In the genomic region with DNA sequence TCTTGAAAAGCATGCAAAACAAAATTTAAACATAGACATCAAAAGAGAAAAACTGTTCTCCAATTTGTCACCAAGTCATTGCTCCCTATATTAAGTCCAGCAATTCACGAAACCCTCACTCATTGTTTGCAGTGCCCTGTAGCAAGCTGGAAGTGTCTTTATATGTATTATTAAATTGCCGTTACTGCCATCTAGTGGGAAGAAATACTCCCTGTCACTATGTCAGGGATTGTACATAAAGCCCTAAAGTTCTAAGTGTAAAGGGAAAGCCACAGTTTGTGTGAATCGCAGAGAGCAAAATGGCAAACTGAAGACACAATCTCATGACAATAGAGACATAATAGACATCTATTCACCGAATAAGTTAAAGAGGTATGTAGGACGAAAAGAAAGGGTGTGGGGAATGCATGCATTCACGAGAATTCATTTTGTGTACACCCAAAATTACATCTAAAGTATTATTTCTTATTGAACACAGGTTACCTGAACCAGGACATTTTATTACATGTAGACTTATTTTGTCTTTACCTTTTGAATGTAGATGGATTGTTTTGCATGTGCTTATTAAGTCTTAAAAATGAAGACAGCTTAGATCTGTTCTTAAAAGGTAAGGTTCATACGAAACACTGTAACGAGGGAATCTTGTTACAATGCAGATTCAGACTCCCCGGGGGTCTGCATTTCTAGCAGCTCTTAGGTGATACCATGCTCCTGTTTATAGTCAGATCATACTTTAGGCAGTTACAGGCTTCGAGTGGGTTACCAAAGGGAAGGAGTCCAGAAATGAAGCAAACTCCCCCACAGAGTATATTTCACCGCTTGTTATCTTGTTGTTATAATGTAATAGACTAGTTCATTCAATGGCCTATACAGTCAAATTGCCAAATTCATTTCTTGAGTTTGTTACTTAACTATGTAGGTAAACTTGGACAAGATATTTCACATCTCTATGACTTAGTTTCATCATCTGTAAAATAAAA, we compare ENCODE assay signal across 9 cellular contexts.
A peak's percentile ranks its signal among the peaks of the same experiment; 100 is the strongest.
DNase-seq lines count a peak whose midpoint lies in the region; ATAC-seq and TF ChIP-seq lines count a peak whose summit lies in the region.
"Had no signal": no experiment of that assay in that cellular context is flagged by ENCODE, and none has a peak within 500 bp of the region (broad histone marks: within the 10 kb centered on the region; RNA-seq: fewer than 3 reads in every experiment).

No MANE protein-coding gene starts in this region.

- peaks cover 7% of the 10 kb centered on the region for H3K79me1 ChIP-seq in mesenchymal stem cell (replicated peaks; ENCODE audit: low read length, poor library complexity, severe bottlenecking)

- H3K27ac Mint-ChIP-seq in activated CD4-positive, alpha-beta T cell treated with anti-CD3 and anti-CD28 coated beads, Interleukin-2, amount 10 ng/mL, durations not matched to agents 7 days and 5 days: no peak overlapping the region
- H3K27ac Mint-ChIP-seq in GM23338 (no peak overlapping the region), endodermal cell (no peak overlapping the region)

- H2BK120ac ChIP-seq in mesenchymal stem cell (ENCODE audit: low read depth, low read length): no peak overlapping the region

- H3K4me2 ChIP-seq in GM23338 (no peak overlapping the region), PC-9 (no peak overlapping the region), mesenchymal stem cell (ENCODE audit: low read length, poor library complexity, severe bottlenecking) (no peak overlapping the region)

- intact Hi-C loops in PC-9 (cut with micrococcal nuclease; ENCODE audit: unreplicated experiment): loop anchor here (1.0 to 5.0 kb wide), 2 partner anchors 248 to 328 kb away; no protein-coding TSS in a partner anchor

- no peaks in the 10 kb centered on the region for H4K20me1 ChIP-seq in GM23338 (replicated peaks; ENCODE audit: insufficient read depth)
- no peaks in the 10 kb centered on the region for H4K20me1 ChIP-seq in PC-9 (ENCODE audit: insufficient read depth)

- 51 to 54% methylated on average over 4 to 10 of the region's 11 CpGs for WGBS in endodermal cell (ENCODE audit: insufficient coverage in 1 of 2, insufficient read length in 1 of 2), 2 experiments
- WGBS in mesenchymal stem cell: 62% methylated on average over 4 of the region's 11 CpGs

- H3F3A ChIP-seq in GM23338 (replicated peaks; ENCODE audit: low read depth) (no peaks in the 10 kb centered on the region), PC-9 (ENCODE audit: insufficient read depth, low read depth) (no peaks in the 10 kb centered on the region)

- peak; percentile 32 for DNase-seq in activated CD4-positive, alpha-beta T cell treated with anti-CD3 and anti-CD28 coated beads, Interleukin-2, amount 10 ng/mL, durations not matched to agents 7 days and 5 days
- DNase-seq in activated CD4-positive, alpha-beta T cell treated with anti-CD3 and anti-CD28 coated beads for 48 hours: no peak
- DNase-seq in GM23338 (ENCODE audit: low spot score) (peak; percentile 81), Kasumi-1 (lab: John Stamatoyannopoulos, UW) (peak; percentile 88 to 91), PC-9 (peak in 1 of 2 experiments; percentile 1), endodermal cell (no peak), mesenchymal stem cell (peak; percentile 65)
- no peak for DNase-seq in effector memory CD4-positive, alpha-beta T cell

- no peak overlapping the region for H4K91ac ChIP-seq in mesenchymal stem cell (ENCODE audit: low read length)

- H3K9ac ChIP-seq in endodermal cell (ENCODE audit: extremely low read depth, low read length, poor library complexity, severe bottlenecking): no peak overlapping the region
- peak overlapping the region; percentile 81 for H3K9ac ChIP-seq in mesenchymal stem cell (ENCODE audit: low read length)

- no peak overlapping the region for H3K14ac ChIP-seq in mesenchymal stem cell (ENCODE audit: low read length in 2 of 2)

- peak; percentile 85 for ATAC-seq in GM23338

- BruUV-seq in PC-9 (replicated peaks; lab: Mats Ljungman, UMichigan): no TSS peak

- no peak overlapping the region for H2BK5ac ChIP-seq in mesenchymal stem cell (ENCODE audit: low read depth, low read length, poor library complexity, severe bottlenecking)

- H3K27me3 Mint-ChIP-seq in activated CD4-positive, alpha-beta T cell treated with anti-CD3 and anti-CD28 coated beads, Interleukin-2, amount 10 ng/mL, durations not matched to agents 7 days and 5 days: no peaks in the 10 kb centered on the region
- H3K27me3 Mint-ChIP-seq in GM23338 (ENCODE audit: insufficient read depth, low read depth, poor library complexity): no peaks in the 10 kb centered on the region
- no peaks in the 10 kb centered on the region for H3K27me3 Mint-ChIP-seq in endodermal cell (ENCODE audit: insufficient read depth)

- no peak overlapping the region for H2BK12ac ChIP-seq in mesenchymal stem cell (ENCODE audit: low read length in 2 of 2)

- H3K36me3 Mint-ChIP-seq in activated CD4-positive, alpha-beta T cell treated with anti-CD3 and anti-CD28 coated beads, Interleukin-2, amount 10 ng/mL, durations not matched to agents 7 days and 5 days (ENCODE audit: low read depth): no peaks in the 10 kb centered on the region
- H3K36me3 Mint-ChIP-seq in GM23338 (ENCODE audit: low read depth) (no peaks in the 10 kb centered on the region), endodermal cell (ENCODE audit: low read depth) (no peaks in the 10 kb centered on the region)

- no peak overlapping the region for H2BK15ac ChIP-seq in mesenchymal stem cell (ENCODE audit: low read depth, poor library complexity, severe bottlenecking)

- peak overlapping the region; percentile 35 for H2AK5ac ChIP-seq in mesenchymal stem cell (ENCODE audit: low read length, severe bottlenecking)

- no peak overlapping the region for H4K8ac ChIP-seq in mesenchymal stem cell (ENCODE audit: low read length)

- H3K27me3 ChIP-seq in GM23338 (ENCODE audit: insufficient read depth) (no peaks in the 10 kb centered on the region), PC-9 (ENCODE audit: insufficient read depth, low read depth) (no peaks in the 10 kb centered on the region), endodermal cell (ENCODE audit: control insufficient read depth, insufficient read depth, low read length, poor library complexity, severe bottlenecking) (no peaks in the 10 kb centered on the region), mesenchymal stem cell (ENCODE audit: control insufficient read depth in 1 of 2, insufficient read depth in 1 of 2, low read length in 2 of 2) (no peaks in the 10 kb centered on the region)
- H3K27me3 ChIP-seq in effector memory CD4-positive, alpha-beta T cell (replicated peaks; ENCODE audit: control insufficient read depth, insufficient read depth, low read length, poor library complexity, severe bottlenecking): no peaks in the 10 kb centered on the region

- H3K23ac ChIP-seq in mesenchymal stem cell (ENCODE audit: low read length in 2 of 2): no peak overlapping the region

- H3K18ac ChIP-seq in mesenchymal stem cell (ENCODE audit: low read depth in 1 of 2, low read length in 2 of 2): no peak overlapping the region

- H3K4me1 ChIP-seq in GM23338 (ENCODE audit: insufficient read depth) (peaks cover 5% of the 10 kb centered on the region; the same call in 1 of the 2 replicates), PC-9 (replicated peaks; ENCODE audit: insufficient read depth) (no peaks in the 10 kb centered on the region), endodermal cell (ENCODE audit: control insufficient read depth, insufficient read depth, low read length) (peaks cover 4% of the 10 kb centered on the region), mesenchymal stem cell (ENCODE audit: control insufficient read depth, insufficient read depth, low read depth, low read length) (no peaks in the 10 kb centered on the region)
- H3K4me1 ChIP-seq in effector memory CD4-positive, alpha-beta T cell (ENCODE audit: control insufficient read depth, insufficient read depth, low read length, poor library complexity, severe bottlenecking): no peaks in the 10 kb centered on the region

- no peak overlapping the region for H3K4me3 Mint-ChIP-seq in activated CD4-positive, alpha-beta T cell treated with anti-CD3 and anti-CD28 coated beads, Interleukin-2, amount 10 ng/mL, durations not matched to agents 7 days and 5 days
- no peak overlapping the region for H3K4me3 Mint-ChIP-seq in GM23338
- no peak overlapping the region for H3K4me3 Mint-ChIP-seq in endodermal cell

- TF ChIP-seq CTCF in GM23338 (conservative IDR thresholded peaks at IDR 0.05; ENCODE audit: low read depth in 2 of 2) (peak; percentile 63 to 85), PC-9 (conservative IDR thresholded peaks at IDR 0.05) (peak; percentile 67), endodermal cell (conservative IDR thresholded peaks at IDR 0.05) (peak; percentile 88)

- H3K79me2 ChIP-seq in GM23338 (replicated peaks; ENCODE audit: insufficient read depth): no peaks in the 10 kb centered on the region
- H3K79me2 ChIP-seq in PC-9 (ENCODE audit: low read depth): no peaks in the 10 kb centered on the region

- H3K9me2 ChIP-seq in GM23338 (ENCODE audit: insufficient read depth): no peaks in the 10 kb centered on the region
- H3K9me2 ChIP-seq in PC-9 (ENCODE audit: insufficient read depth): no peaks in the 10 kb centered on the region

- H3K4me3 ChIP-seq in GM23338 (no peak overlapping the region), PC-9 (no peak overlapping the region), endodermal cell (ENCODE audit: low read length) (no peak overlapping the region), mesenchymal stem cell (ENCODE audit: insufficient read depth in 1 of 2, low read depth in 1 of 2, low read length in 2 of 2) (peak overlapping the region in 1 of 2 experiments; percentile 63)
- H3K4me3 ChIP-seq in effector memory CD4-positive, alpha-beta T cell (ENCODE audit: insufficient read depth, low read depth, low read length, poor library complexity, severe bottlenecking): no peak overlapping the region

- H3K9me3 Mint-ChIP-seq in activated CD4-positive, alpha-beta T cell treated with anti-CD3 and anti-CD28 coated beads, Interleukin-2, amount 10 ng/mL, durations not matched to agents 7 days and 5 days: no peaks in the 10 kb centered on the region
- H3K9me3 Mint-ChIP-seq in GM23338 (no peaks in the 10 kb centered on the region), endodermal cell (no peaks in the 10 kb centered on the region)

- H2AFZ ChIP-seq in GM23338 (no peak overlapping the region), PC-9 (0 out of 2 replicates have a peak overlapping the region, but pooled peaks have one; percentile 56), mesenchymal stem cell (ENCODE audit: low read depth, low read length) (no peak overlapping the region)

- POLR2A ChIA-PET in activated CD4-positive, alpha-beta T cell treated with anti-CD3 and anti-CD28 coated beads, Interleukin-2, amount 10 ng/mL, durations not matched to agents 7 days and 5 days (lab: Charles Lee): no interaction called here
- POLR2A ChIA-PET in PC-9 (lab: Charles Lee; ENCODE audit: unreplicated experiment): no interaction called here

- no peaks in the 10 kb centered on the region for H3K4me1 Mint-ChIP-seq in activated CD4-positive, alpha-beta T cell treated with anti-CD3 and anti-CD28 coated beads, Interleukin-2, amount 10 ng/mL, durations not matched to agents 7 days and 5 days
- H3K4me1 Mint-ChIP-seq in GM23338: peaks cover 4% of the 10 kb centered on the region; the same call in 2 of the 3 replicates
- H3K4me1 Mint-ChIP-seq in endodermal cell: peaks cover 8% of the 10 kb centered on the region

- H3K27ac ChIP-seq in GM23338 (ENCODE audit: low read depth): no peak overlapping the region
- no peak overlapping the region for H3K27ac ChIP-seq in PC-9
- no peak overlapping the region for H3K27ac ChIP-seq in endodermal cell (ENCODE audit: low read depth, low read length)
- H3K27ac ChIP-seq in mesenchymal stem cell (ENCODE audit: low read length, poor library complexity, severe bottlenecking): no peak overlapping the region
- no peak overlapping the region for H3K27ac ChIP-seq in effector memory CD4-positive, alpha-beta T cell (ENCODE audit: insufficient read depth, low read length, poor library complexity, severe bottlenecking)
- H3K27ac ChIP-seq: epithelial cell of prostate had no signal

- CTCF ChIA-PET in activated CD4-positive, alpha-beta T cell treated with anti-CD3 and anti-CD28 coated beads, Interleukin-2, amount 10 ng/mL, durations not matched to agents 7 days and 5 days (lab: Charles Lee): interaction anchor here (0.6 to 1.4 kb wide), 3 partner anchors 12 to 420 kb away, joined by 3 to 4 read pairs (median 3); no protein-coding TSS in a partner anchor
- CTCF ChIA-PET in PC-9 (lab: Charles Lee): no interaction called here

- H3K36me3 ChIP-seq in GM23338 (ENCODE audit: insufficient read depth) (no peaks in the 10 kb centered on the region), PC-9 (ENCODE audit: low read depth) (no peaks in the 10 kb centered on the region), endodermal cell (ENCODE audit: control insufficient read depth, insufficient read depth, low read length) (no peaks in the 10 kb centered on the region), mesenchymal stem cell (ENCODE audit: control insufficient read depth in 1 of 2, insufficient read depth in 2 of 2, low read depth in 1 of 2, low read length in 2 of 2) (no peaks in the 10 kb centered on the region)
- no peaks in the 10 kb centered on the region for H3K36me3 ChIP-seq in effector memory CD4-positive, alpha-beta T cell (ENCODE audit: control insufficient read depth, insufficient read depth, low read length)

- H3K9me3 ChIP-seq in PC-9 (ENCODE audit: insufficient read depth, low read depth): no peaks in the 10 kb centered on the region
- H3K9me3 ChIP-seq in endodermal cell (ENCODE audit: control insufficient read depth, low read length): no peaks in the 10 kb centered on the region
- H3K9me3 ChIP-seq in mesenchymal stem cell (ENCODE audit: control insufficient read depth, low read length): no peaks in the 10 kb centered on the region
- no peaks in the 10 kb centered on the region for H3K9me3 ChIP-seq in effector memory CD4-positive, alpha-beta T cell (ENCODE audit: control insufficient read depth, low read length)

- H3K4ac ChIP-seq in mesenchymal stem cell (ENCODE audit: low read depth in 1 of 2, low read length in 2 of 2): no peak overlapping the region

Comparison
In these comparisons a context has a peak if more than half of its experiments do, and no peak if none do; other contexts are left out.
1. DNase-seq: peak in activated CD4-positive, alpha-beta T cell treated with anti-CD3 and anti-CD28 coated beads, Interleukin-2, amount 10 ng/mL, durations not matched to agents 7 days and 5 days (single experiment), GM23338 (single experiment), Kasumi-1 (2 of 2) and mesenchymal stem cell (single experiment); none in activated CD4-positive, alpha-beta T cell treated with anti-CD3 and anti-CD28 coated beads for 48 hours (single experiment), endodermal cell (single experiment) and effector memory CD4-positive, alpha-beta T cell (0 of 3).
2. Peak in every context shown above with its lines, with median percentiles within 50 percentile points of each other: CTCF ChIP-seq.